Comparison of ENCODE assay signal across 21 cellular contexts in the genomic region with DNA sequence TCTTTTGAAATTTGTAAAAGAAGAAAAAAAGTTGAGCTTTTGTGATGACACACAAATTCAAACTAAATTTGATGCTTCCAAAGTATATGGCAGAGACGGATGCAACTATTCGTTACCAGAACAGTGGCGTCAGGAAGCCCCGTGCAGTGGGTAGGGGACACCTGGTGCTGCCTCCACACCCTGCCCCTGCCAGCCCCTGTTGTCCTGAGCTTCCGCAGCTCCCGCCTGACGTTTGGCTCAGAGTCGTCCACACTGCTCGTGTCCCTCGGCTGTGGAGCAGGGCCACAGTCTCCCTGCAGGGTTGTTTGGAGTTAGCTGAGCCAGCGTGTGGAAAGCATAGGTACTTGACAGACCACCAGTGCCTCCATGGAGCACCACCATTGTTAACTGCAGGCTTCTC.
DNase-seq lines count a peak whose midpoint lies in the region; ATAC-seq, FAIRE-seq and TF ChIP-seq lines count a peak whose summit lies in the region.
"Had no signal": no experiment of that assay in that cellular context is flagged by ENCODE, and none has a peak within 500 bp of the region (broad histone marks: within the 10 kb centered on the region; RNA-seq: fewer than 3 reads in every experiment).

No MANE protein-coding gene starts in this region.

- intact Hi-C loops in endothelial cell of umbilical vein (cut with micrococcal nuclease) (no loop called here), lower lobe of right lung (cut with DNase I) (no loop called here)

- no peaks in the 10 kb centered on the region for H3K9me2 ChIP-seq in OCI-LY1 (ENCODE audit: low read depth, low read length)
- H3K9me2 ChIP-seq: SK-N-SH had no signal

- TF ChIP-seq POLR2A in endothelial cell of umbilical vein (IDR thresholded peaks at IDR 0.05; ENCODE audit: low read depth, low read length): no peak

- H3K4me1 ChIP-seq in OCI-LY1 (ENCODE audit: insufficient read depth, low read length, severe bottlenecking) (peaks cover 94% of the 10 kb centered on the region), endothelial cell of umbilical vein (ENCODE audit: control insufficient read depth, extremely low read depth, insufficient read depth, low read length) (no peaks in the 10 kb centered on the region), muscle layer of colon (ENCODE audit: insufficient read depth, low read length) (peaks cover 41% of the 10 kb centered on the region), lower lobe of right lung (peaks cover 26% of the 10 kb centered on the region)
- H3K4me1 ChIP-seq: Peyer's patch had no signal

- FAIRE-seq in endothelial cell of umbilical vein (lab: Jason Lieb, UNC): peak; percentile 33
- FAIRE-seq in urothelium cell line (lab: Jason Lieb, UNC): peak; percentile 9
- FAIRE-seq: A549, GM18507 had no signal

- TF ChIP-seq CTCF in OCI-LY1 (IDR thresholded peaks at IDR 0.05; ENCODE audit: low read length) (no peak), endothelial cell of umbilical vein (IDR thresholded peaks at IDR 0.05; ENCODE audit: extremely low read depth in 1 of 2, insufficient read depth in 1 of 2, low read depth in 1 of 2, low read length in 2 of 2) (no peak), lower lobe of right lung (IDR thresholded peaks at IDR 0.05) (no peak)

- POLR2A ChIA-PET in endothelial cell of umbilical vein (lab: Charles Lee): no interaction called here

- H3K9me1 ChIP-seq in endothelial cell of umbilical vein (replicated peaks; ENCODE audit: control insufficient read depth, extremely low read depth, insufficient read depth, low read length): no peaks in the 10 kb centered on the region

- H3K36me3 ChIP-seq in OCI-LY1 (ENCODE audit: insufficient read depth, low read length) (peaks cover 14% of the 10 kb centered on the region; the same call in 1 of the 2 replicates), endothelial cell of umbilical vein (ENCODE audit: control insufficient read depth in 2 of 2, extremely low read depth in 1 of 2, insufficient read depth in 2 of 2, low read length in 2 of 2) (peaks cover 0 to 2% of the 10 kb centered on the region in 2 experiments), muscle layer of colon (ENCODE audit: insufficient read depth, low read length) (no peaks in the 10 kb centered on the region), lower lobe of right lung (peaks cover 10% of the 10 kb centered on the region)
- H3K36me3 ChIP-seq: Peyer's patch had no signal

- H3K9ac ChIP-seq in OCI-LY1 (ENCODE audit: low read length): peak overlapping the region; percentile 71
- no peak overlapping the region for H3K9ac ChIP-seq in endothelial cell of umbilical vein (replicated peaks; ENCODE audit: extremely low read depth, insufficient read depth, low read length)
- H3K9ac ChIP-seq in muscle layer of colon (ENCODE audit: low read length): no peak overlapping the region
- H3K9ac ChIP-seq: BLaER1 treated with 17β-estradiol and CSF1 and Interleukin-3, amounts not matched to agents 10 nM and 100 nM; SK-N-SH had no signal

- BruUV-seq in endothelial cell of umbilical vein (replicated peaks; lab: Mats Ljungman, UMichigan): no TSS peak

- H3K27ac ChIP-seq in OCI-LY1 (ENCODE audit: low read depth, low read length, poor library complexity, severe bottlenecking): peak overlapping the region; percentile 100
- H3K27ac ChIP-seq in endothelial cell of umbilical vein (ENCODE audit: insufficient read depth, low read depth, low read length): no peak overlapping the region
- peak overlapping the region; percentile 31 for H3K27ac ChIP-seq in muscle layer of colon (ENCODE audit: low read depth, low read length)
- H3K27ac ChIP-seq in lower lobe of right lung: no peak overlapping the region
- H3K27ac ChIP-seq: BLaER1 treated with 17β-estradiol and CSF1 and Interleukin-3, amounts not matched to agents 10 nM and 100 nM; Peyer's patch had no signal

- dilution Hi-C loops in endothelial cell of umbilical vein (cut with MboI; ENCODE audit: extremely low pct_ligation_motif_present, low sequenced_read_pairs): no loop called here

- H3K4me2 ChIP-seq in OCI-LY1 (ENCODE audit: low read length) (peak overlapping the region; percentile 41), endothelial cell of umbilical vein (ENCODE audit: insufficient read depth, low read length) (no peak overlapping the region)
- H3K4me2 ChIP-seq: A549; BLaER1 treated with 17β-estradiol and CSF1 and Interleukin-3, amounts not matched to agents 10 nM and 100 nM; SK-N-SH had no signal

- H3K9me3 ChIP-seq in OCI-LY1 (ENCODE audit: low read length) (no peaks in the 10 kb centered on the region), endothelial cell of umbilical vein (replicated peaks; ENCODE audit: control insufficient read depth, insufficient read depth, low read length) (no peaks in the 10 kb centered on the region), muscle layer of colon (ENCODE audit: low read length) (no peaks in the 10 kb centered on the region), lower lobe of right lung (no peaks in the 10 kb centered on the region)
- H3K9me3 ChIP-seq: A549; BLaER1 treated with 17β-estradiol and CSF1 and Interleukin-3, amounts not matched to agents 10 nM and 100 nM; MG63; Peyer's patch; SK-N-SH had no signal

- H2AFZ ChIP-seq in OCI-LY1 (ENCODE audit: low read length) (no peak overlapping the region), endothelial cell of umbilical vein (ENCODE audit: low read depth, low read length) (no peak overlapping the region)

- ATAC-seq in lower lobe of right lung: no peak
- no peak for ATAC-seq in HG02870 (IDR thresholded peaks at IDR 0.05; ENCODE audit: unreplicated experiment)

- H3K27me3 ChIP-seq in OCI-LY1 (ENCODE audit: insufficient read depth, low read length): no peaks in the 10 kb centered on the region
- no peaks in the 10 kb centered on the region for H3K27me3 ChIP-seq in endothelial cell of umbilical vein (ENCODE audit: control insufficient read depth in 2 of 2, insufficient read depth in 2 of 2, low read length in 2 of 2)
- no peaks in the 10 kb centered on the region for H3K27me3 ChIP-seq in muscle layer of colon (ENCODE audit: control insufficient read depth in 1 of 2, insufficient read depth in 2 of 2, low read length in 2 of 2)
- no peaks in the 10 kb centered on the region for H3K27me3 ChIP-seq in lower lobe of right lung (ENCODE audit: low read depth)
- H3K27me3 ChIP-seq: BLaER1 treated with 17β-estradiol and CSF1 and Interleukin-3, amounts not matched to agents 10 nM and 100 nM; MG63; Peyer's patch had no signal

- H4K20me1 ChIP-seq in OCI-LY1 (ENCODE audit: insufficient read depth, low read length) (no peaks in the 10 kb centered on the region), endothelial cell of umbilical vein (replicated peaks; ENCODE audit: control insufficient read depth, extremely low read depth, insufficient read depth, low read length) (no peaks in the 10 kb centered on the region)

- CTCF ChIA-PET in endothelial cell of umbilical vein (lab: Charles Lee): interaction anchor here (0.8 kb wide), 1 partner anchor 26 kb away, joined by 3 read pairs; no protein-coding TSS in a partner anchor

- H3F3A ChIP-seq in OCI-LY1 (ENCODE audit: insufficient read depth, low read length): peaks cover 8% of the 10 kb centered on the region; the same call in 1 of the 2 replicates

- H3K4me3 ChIP-seq in OCI-LY1 (ENCODE audit: low read depth, low read length, poor library complexity, severe bottlenecking) (peak overlapping the region; percentile 16), endothelial cell of umbilical vein (replicated peaks in 1 of 3; ENCODE audit: insufficient read depth in 1 of 3, low read depth in 1 of 3, low read length in 3 of 3) (no peak overlapping the region), muscle layer of colon (ENCODE audit: low read depth in 1 of 2, low read length in 2 of 2) (no peak overlapping the region), lower lobe of right lung (no peak overlapping the region)
- H3K4me3 ChIP-seq: A549; BLaER1 treated with 17β-estradiol and CSF1 and Interleukin-3, amounts not matched to agents 10 nM and 100 nM; MG63; Peyer's patch had no signal

- DNase-seq in endothelial cell of umbilical vein (ENCODE audit: low read depth, low spot score) (no peak), urothelium cell line (ENCODE audit: low spot score) (no peak), lower lobe of right lung (no peak)
- DNase-seq in activated naive CD4-positive, alpha-beta T cell (lab: John Stamatoyannopoulos, UW): no peak
- DNase-seq: AML-193; CD4-positive, alpha-beta T cell; COR-L47; DMS53; KG1; MG63; NCI-H2029; NCI-H2227 treated with DMSO at 0.1 percent for 48 hours; NCI-H526 treated with DMSO at 0.1 percent for 48 hours; Peyer's patch; SK-N-SH had no signal

- H3K79me2 ChIP-seq in OCI-LY1 (ENCODE audit: insufficient read depth, low read length) (no peaks in the 10 kb centered on the region), endothelial cell of umbilical vein (ENCODE audit: control insufficient read depth, insufficient read depth, low read length) (no peaks in the 10 kb centered on the region)

TF ChIP-seq in endothelial cell of umbilical vein, 7 proteins besides CTCF, POLR2A, EP300 and RAD21:
- no peak for TF ChIP-seq GATA2 (IDR thresholded peaks at IDR 0.05; ENCODE audit: insufficient read depth, insufficient read length, low read depth, low read length)
- TF ChIP-seq, protein P1, sequence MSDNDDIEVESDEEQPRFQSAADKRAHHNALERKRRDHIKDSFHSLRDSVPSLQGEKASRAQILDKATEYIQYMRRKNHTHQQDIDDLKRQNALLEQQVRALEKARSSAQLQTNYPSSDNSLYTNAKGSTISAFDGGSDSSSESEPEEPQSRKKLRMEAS (IDR thresholded peaks at IDR 0.05; ENCODE audit: insufficient read depth, insufficient read length): no peak
- TF ChIP-seq MYC (IDR thresholded peaks at IDR 0.05; ENCODE audit: low read depth, low read length): no peak

Comparison
In these comparisons a context has a peak if more than half of its experiments do, and no peak if none do; other contexts are left out.
1. H3K27ac ChIP-seq: peak in OCI-LY1 (single experiment) and muscle layer of colon (single experiment); none in endothelial cell of umbilical vein (single experiment) and lower lobe of right lung (single experiment).